In genomic region chr7:99365318-99366141, GRCh38 we compare ENCODE assay signal across 9 cellular contexts. TPM values are rescaled to one million over a fixed set of nuclear protein-coding genes. Genes with fewer than 3 reads are reported as not detected.
DNase-seq lines count a peak whose midpoint lies in the region; ATAC-seq, FAIRE-seq and TF ChIP-seq lines count a peak whose summit lies in the region.
"Had no signal": no experiment of that assay in that cellular context is flagged by ENCODE, and none has a peak within 500 bp of the region (broad histone marks: within the 10 kb centered on the region; RNA-seq: fewer than 3 reads in every experiment).

No MANE protein-coding gene starts in this region.

- H3K9me3 Mint-ChIP-seq in CD14-positive monocyte: no peaks in the 10 kb centered on the region
- H3K9me3 Mint-ChIP-seq in activated CD4-positive, alpha-beta memory T cell treated with anti-CD3 and anti-CD28 coated beads for 36 hours: no peaks in the 10 kb centered on the region

- peaks cover 60 to 85% of the 10 kb centered on the region in 2 donors for H3K36me3 Mint-ChIP-seq in CD14-positive monocyte
- H3K36me3 Mint-ChIP-seq in activated CD4-positive, alpha-beta memory T cell treated with anti-CD3 and anti-CD28 coated beads for 36 hours: peaks cover 40% of the 10 kb centered on the region

- peak overlapping the region in 3 of 7 donors; percentile 36 to 87 (median 50) for H3K27ac Mint-ChIP-seq in CD14-positive monocyte
- H3K27ac Mint-ChIP-seq in activated CD4-positive, alpha-beta memory T cell treated with anti-CD3 and anti-CD28 coated beads for 36 hours: no peak overlapping the region

- H4K20me1 ChIP-seq in endothelial cell of umbilical vein (replicated peaks; ENCODE audit: control insufficient read depth, extremely low read depth, insufficient read depth, low read length) (no peaks in the 10 kb centered on the region), osteoblast (ENCODE audit: insufficient read depth, low read length) (peaks cover 12% of the 10 kb centered on the region)

- H3K27ac ChIP-seq in endothelial cell of umbilical vein (ENCODE audit: insufficient read depth, low read depth, low read length) (no peak overlapping the region), osteoblast (ENCODE audit: low read depth, low read length) (no peak overlapping the region)

- no peak overlapping the region for H2AFZ ChIP-seq in endothelial cell of umbilical vein (ENCODE audit: low read depth, low read length)
- no peak overlapping the region for H2AFZ ChIP-seq in osteoblast (ENCODE audit: low read length)

- CTCF ChIA-PET in activated CD4-positive, alpha-beta memory T cell treated with anti-CD3 and anti-CD28 coated beads for 36 hours (lab: Charles Lee): interaction anchor here (0.8 to 1.2 kb wide), 3 partner anchors 27 to 49 kb away, joined by 3 to 5 read pairs (median 3); no protein-coding TSS in a partner anchor
- CTCF ChIA-PET in endothelial cell of umbilical vein (lab: Charles Lee): interaction anchor here (0.6 to 3.9 kb wide), 14 partner anchors 10 to 54 kb away, joined by 3 to 26 read pairs (median 3); partner anchors contain the start of gene BUD31

- H3K4me1 ChIP-seq in endothelial cell of umbilical vein (ENCODE audit: control insufficient read depth, extremely low read depth, insufficient read depth, low read length) (no peaks in the 10 kb centered on the region), osteoblast (ENCODE audit: insufficient read depth, low read length) (peaks cover 10% of the 10 kb centered on the region)
- H3K4me1 ChIP-seq: HAP-1 had no signal

- H3K9me3 ChIP-seq in endothelial cell of umbilical vein (replicated peaks; ENCODE audit: control insufficient read depth, insufficient read depth, low read length) (no peaks in the 10 kb centered on the region), osteoblast (ENCODE audit: low read depth, low read length) (no peaks in the 10 kb centered on the region)
- H3K9me3 ChIP-seq: HAP-1 had no signal

- no peak for ATAC-seq in GM21619 (IDR thresholded peaks at IDR 0.05; ENCODE audit: unreplicated experiment)
- ATAC-seq in HG02571 (IDR thresholded peaks at IDR 0.05; ENCODE audit: unreplicated experiment): no peak
- no peak for ATAC-seq in GM18907 (IDR thresholded peaks at IDR 0.05; ENCODE audit: unreplicated experiment)

- intact Hi-C loops in CD14-positive monocyte (cut with micrococcal nuclease): no loop called here
- intact Hi-C loops in activated CD4-positive, alpha-beta memory T cell treated with anti-CD3 and anti-CD28 coated beads for 36 hours (cut with micrococcal nuclease): no loop called here
- intact Hi-C loops in endothelial cell of umbilical vein (cut with micrococcal nuclease): loop anchor here (1.0 kb wide), 2 partner anchors 22 to 50 kb away; no protein-coding TSS in a partner anchor

- no peak overlapping the region for H3K4me3 ChIP-seq in endothelial cell of umbilical vein (replicated peaks in 1 of 3; ENCODE audit: insufficient read depth in 1 of 3, low read depth in 1 of 3, low read length in 3 of 3)
- H3K4me3 ChIP-seq in osteoblast (ENCODE audit: insufficient read depth, low read length): no peak overlapping the region
- H3K4me3 ChIP-seq: HAP-1 had no signal

- H3K9me1 ChIP-seq in endothelial cell of umbilical vein (replicated peaks; ENCODE audit: control insufficient read depth, extremely low read depth, insufficient read depth, low read length): no peaks in the 10 kb centered on the region

- H3K36me3 ChIP-seq in endothelial cell of umbilical vein (ENCODE audit: control insufficient read depth in 2 of 2, extremely low read depth in 1 of 2, insufficient read depth in 2 of 2, low read length in 2 of 2): peaks cover 17 to 20% of the 10 kb centered on the region in 2 experiments
- H3K36me3 ChIP-seq in osteoblast (ENCODE audit: insufficient read depth, low read length): peaks cover 60% of the 10 kb centered on the region

- H3K4me1 Mint-ChIP-seq in CD14-positive monocyte: no peaks in the 10 kb centered on the region
- H3K4me1 Mint-ChIP-seq in activated CD4-positive, alpha-beta memory T cell treated with anti-CD3 and anti-CD28 coated beads for 36 hours (ENCODE audit: low read depth): peaks cover 5% of the 10 kb centered on the region

- H3K79me2 ChIP-seq in endothelial cell of umbilical vein (ENCODE audit: control insufficient read depth, insufficient read depth, low read length): no peaks in the 10 kb centered on the region
- H3K79me2 ChIP-seq in osteoblast (ENCODE audit: insufficient read depth, low read length): no peaks in the 10 kb centered on the region

- peak; percentile 70 for TF ChIP-seq CTCF in CD14-positive monocyte (IDR thresholded peaks at IDR 0.05)
- peak; percentile 44 to 76 for TF ChIP-seq CTCF in endothelial cell of umbilical vein (IDR thresholded peaks at IDR 0.05; ENCODE audit: extremely low read depth in 1 of 2, insufficient read depth in 1 of 2, low read depth in 1 of 2, low read length in 2 of 2)
- TF ChIP-seq CTCF in osteoblast (IDR thresholded peaks at IDR 0.05; ENCODE audit: extremely low read depth, low read depth, low read length): peak; percentile 40

- POLR2A ChIA-PET in activated CD4-positive, alpha-beta memory T cell treated with anti-CD3 and anti-CD28 coated beads for 36 hours (lab: Charles Lee): no interaction called here
- POLR2A ChIA-PET in endothelial cell of umbilical vein (lab: Charles Lee): no interaction called here

- dilution Hi-C loops in endothelial cell of umbilical vein (cut with MboI; ENCODE audit: extremely low pct_ligation_motif_present, low sequenced_read_pairs): no loop called here

- H3K27me3 ChIP-seq in endothelial cell of umbilical vein (ENCODE audit: control insufficient read depth in 2 of 2, insufficient read depth in 2 of 2, low read length in 2 of 2): no peaks in the 10 kb centered on the region
- no peaks in the 10 kb centered on the region for H3K27me3 ChIP-seq in osteoblast (ENCODE audit: insufficient read depth, low read length)

- no peak for FAIRE-seq in endothelial cell of umbilical vein (lab: Jason Lieb, UNC)

- no peaks in the 10 kb centered on the region for H3K27me3 Mint-ChIP-seq in CD14-positive monocyte (ENCODE audit: low read depth in 3 of 3)
- H3K27me3 Mint-ChIP-seq in activated CD4-positive, alpha-beta memory T cell treated with anti-CD3 and anti-CD28 coated beads for 36 hours: no peaks in the 10 kb centered on the region

- DNase-seq in CD14-positive monocyte (ENCODE audit: low spot score) (peak; percentile 54), HPDE6-E6E7 (ENCODE audit: extremely low spot score) (peak; percentile 86), endothelial cell of umbilical vein (ENCODE audit: low read depth, low spot score) (peak; percentile 44), osteoblast (ENCODE audit: insufficient read length, low spot score, missing footprints) (no peak)
- peak; percentile 67 for DNase-seq in activated CD4-positive, alpha-beta memory T cell treated with anti-CD3 and anti-CD28 coated beads for 36 hours

- H3K4me2 ChIP-seq in endothelial cell of umbilical vein (ENCODE audit: insufficient read depth, low read length): no peak overlapping the region
- H3K4me2 ChIP-seq in osteoblast (ENCODE audit: insufficient read depth, low read length): no peak overlapping the region

- no peak for TF ChIP-seq POLR2A in endothelial cell of umbilical vein (IDR thresholded peaks at IDR 0.05; ENCODE audit: low read depth, low read length)

- no TSS peak for BruUV-seq in endothelial cell of umbilical vein (replicated peaks; lab: Mats Ljungman, UMichigan)

- no peak overlapping the region for H3K4me3 Mint-ChIP-seq in CD14-positive monocyte
- H3K4me3 Mint-ChIP-seq in activated CD4-positive, alpha-beta memory T cell treated with anti-CD3 and anti-CD28 coated beads for 36 hours: no peak overlapping the region

- no peak overlapping the region for H3K9ac ChIP-seq in endothelial cell of umbilical vein (replicated peaks; ENCODE audit: extremely low read depth, insufficient read depth, low read length)

RNA-seq across cellular contexts. Expression of gene ARPC1B, which starts 9.0 kb away (rescaled TPM):
- 1,000 to 10,000 TPM; 1,282 to 1,362 TPM for polyA plus RNA-seq in CD14-positive monocyte
- 100 to 1,000 TPM; 432 to 435 TPM for total RNA-seq in activated CD4-positive, alpha-beta memory T cell treated with anti-CD3 and anti-CD28 coated beads for 36 hours
- total RNA-seq in endothelial cell of umbilical vein: 232 and 294 TPM in 2 replicates
- polyA plus RNA-seq in endothelial cell of umbilical vein: 732 and 831 TPM in 2 replicates
- 592 and 680 TPM in 2 replicates for polyA plus RNA-seq in endothelial cell of umbilical vein (2011; cell fraction: cytosol; rRNA removed)
- 240 and 298 TPM in 2 replicates for polyA plus RNA-seq in endothelial cell of umbilical vein (2011; cell fraction: nucleus; rRNA removed)
- 433 and 461 TPM in 2 replicates for polyA plus RNA-seq in endothelial cell of umbilical vein (2012)
- 177 and 244 TPM in 2 replicates for polyA minus RNA-seq in endothelial cell of umbilical vein
- polyA minus RNA-seq in endothelial cell of umbilical vein (2011; cell fraction: cytosol; rRNA and poly(A)+ RNA removed): 51.4 TPM
- 67.8 and 124 TPM in 2 replicates for polyA minus RNA-seq in endothelial cell of umbilical vein (2011; cell fraction: nucleus; rRNA and poly(A)+ RNA removed)
- 248 and 273 TPM in 2 replicates for total RNA-seq in osteoblast

RNA-seq across cellular contexts. Expression of gene ARPC1A, which starts 39.8 kb away (rescaled TPM):
- polyA plus RNA-seq in CD14-positive monocyte (100 to 1,000 TPM; 104 to 107 TPM), endothelial cell of umbilical vein (171 and 200 TPM in 2 replicates)
- total RNA-seq in activated CD4-positive, alpha-beta memory T cell treated with anti-CD3 and anti-CD28 coated beads for 36 hours: 10 to 100 TPM; 66.9 to 70.0 TPM
- total RNA-seq in endothelial cell of umbilical vein (243 TPM in 2 replicates), osteoblast (132 and 158 TPM in 2 replicates)
- polyA plus RNA-seq in endothelial cell of umbilical vein (2011; cell fraction: cytosol; rRNA removed): 228 and 253 TPM in 2 replicates
- polyA plus RNA-seq in endothelial cell of umbilical vein (2011; cell fraction: nucleus; rRNA removed): 93.3 and 93.9 TPM in 2 replicates
- polyA plus RNA-seq in endothelial cell of umbilical vein (2012): 183 and 257 TPM in 2 replicates
- polyA minus RNA-seq in endothelial cell of umbilical vein: 164 and 173 TPM in 2 replicates
- polyA minus RNA-seq in endothelial cell of umbilical vein (2011; cell fraction: cytosol; rRNA and poly(A)+ RNA removed): 60.8 TPM
- 45.1 and 49.6 TPM in 2 replicates for polyA minus RNA-seq in endothelial cell of umbilical vein (2011; cell fraction: nucleus; rRNA and poly(A)+ RNA removed)

RNA-seq across cellular contexts. Expression of gene PDAP1, which starts 42.9 kb away (rescaled TPM):
- 10 to 100 TPM in 1 of 2 donors, 1 to 10 TPM in 1; 9.8 to 16.2 TPM for polyA plus RNA-seq in CD14-positive monocyte
- total RNA-seq in activated CD4-positive, alpha-beta memory T cell treated with anti-CD3 and anti-CD28 coated beads for 36 hours: 100 to 1,000 TPM; 149 to 162 TPM
- total RNA-seq in endothelial cell of umbilical vein: 148 and 150 TPM in 2 replicates
- polyA plus RNA-seq in endothelial cell of umbilical vein: 19.3 and 32.6 TPM in 2 replicates
- 91.8 and 121 TPM in 2 replicates for polyA plus RNA-seq in endothelial cell of umbilical vein (2011; cell fraction: cytosol; rRNA removed)
- 44.7 and 69.2 TPM in 2 replicates for polyA plus RNA-seq in endothelial cell of umbilical vein (2011; cell fraction: nucleus; rRNA removed)
- polyA plus RNA-seq in endothelial cell of umbilical vein (2012): 144 and 167 TPM in 2 replicates
- polyA minus RNA-seq in endothelial cell of umbilical vein: 11.9 and 14.5 TPM in 2 replicates
- polyA minus RNA-seq in endothelial cell of umbilical vein (2011; cell fraction: cytosol; rRNA and poly(A)+ RNA removed): 22.3 TPM
- 6.2 and 6.3 TPM in 2 replicates for polyA minus RNA-seq in endothelial cell of umbilical vein (2011; cell fraction: nucleus; rRNA and poly(A)+ RNA removed)
- 33.0 and 33.7 TPM in 2 replicates for total RNA-seq in osteoblast

RNA-seq across cellular contexts. Expression of gene BUD31, which starts 43.2 kb away (rescaled TPM):
- 100 to 1,000 TPM; 241 to 256 TPM for polyA plus RNA-seq in CD14-positive monocyte
- total RNA-seq in activated CD4-positive, alpha-beta memory T cell treated with anti-CD3 and anti-CD28 coated beads for 36 hours: 100 to 1,000 TPM; 143 to 149 TPM
- total RNA-seq in endothelial cell of umbilical vein: 113 and 122 TPM in 2 replicates
- 67.1 and 67.8 TPM in 2 replicates for polyA plus RNA-seq in endothelial cell of umbilical vein
- 89.4 and 102 TPM in 2 replicates for polyA plus RNA-seq in endothelial cell of umbilical vein (2011; cell fraction: cytosol; rRNA removed)
- 51.2 and 54.0 TPM in 2 replicates for polyA plus RNA-seq in endothelial cell of umbilical vein (2011; cell fraction: nucleus; rRNA removed)
- polyA plus RNA-seq in endothelial cell of umbilical vein (2012): 72.9 and 103 TPM in 2 replicates
- 48.1 and 55.6 TPM in 2 replicates for polyA minus RNA-seq in endothelial cell of umbilical vein
- polyA minus RNA-seq in endothelial cell of umbilical vein (2011; cell fraction: cytosol; rRNA and poly(A)+ RNA removed): 33.1 TPM
- polyA minus RNA-seq in endothelial cell of umbilical vein (2011; cell fraction: nucleus; rRNA and poly(A)+ RNA removed): 15.5 and 17.6 TPM in 2 replicates
- 122 and 124 TPM in 2 replicates for total RNA-seq in osteoblast
